In the genomic region with DNA sequence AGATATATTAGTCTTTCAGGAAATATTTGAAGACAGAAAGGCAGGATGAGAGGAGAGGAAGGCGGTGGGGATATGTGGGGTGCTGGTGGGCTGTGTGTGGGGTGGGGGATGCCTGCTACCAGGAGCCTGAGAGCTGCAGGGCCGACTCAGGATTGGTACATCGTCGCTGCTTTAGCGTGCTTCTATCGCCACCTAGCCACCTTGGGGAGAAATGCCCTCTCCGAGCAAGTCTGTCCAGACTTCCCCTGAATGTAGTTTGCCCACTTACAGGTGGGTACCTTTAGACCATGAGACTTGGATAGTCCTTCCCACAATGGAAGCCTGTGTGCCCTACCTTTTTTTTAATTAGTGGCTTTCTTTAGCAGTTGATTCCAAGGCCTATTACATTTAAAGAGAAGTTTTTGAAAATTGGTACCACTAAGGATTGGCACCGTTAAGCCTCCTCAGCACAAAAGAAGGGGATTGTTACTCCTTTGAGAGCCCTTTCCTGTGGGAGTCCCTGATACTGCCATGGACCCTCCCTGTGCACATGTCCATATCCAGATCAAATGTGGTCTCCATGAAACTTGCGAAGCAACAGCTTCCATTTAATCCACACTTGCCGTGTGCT, we compare ENCODE assay signal across 8 cellular contexts.
A peak's percentile ranks its signal among the peaks of the same experiment; 100 is the strongest.
DNase-seq lines count a peak whose midpoint lies in the region; ATAC-seq and TF ChIP-seq lines count a peak whose summit lies in the region.

No MANE protein-coding gene starts in this region.

- ATAC-seq in GM21619 (IDR thresholded peaks at IDR 0.05; ENCODE audit: unreplicated experiment) (peak; percentile 70), psoas muscle (peak; percentile 40 to 69 (median 51)), GM19455 (IDR thresholded peaks at IDR 0.05; ENCODE audit: unreplicated experiment) (no peak)

- no peak overlapping the region for H3K4me3 ChIP-seq in SJCRH30
- H3K4me3 ChIP-seq in psoas muscle, result no peak overlapping the region

- DNase-seq in Calu3 (peak; percentile 69), LoVo (ENCODE audit: low spot score) (peak; percentile 63), SJCRH30 (peak; percentile 37 to 67), head of caudate nucleus (peak; percentile 51 to 86 (median 72)), psoas muscle (peak; percentile 42 to 66)
- peak; percentile 71 for DNase-seq in activated naive CD4-positive, alpha-beta T cell treated with anti-CD3 and anti-CD28 coated beads for 36 hours

- H3K9me3 ChIP-seq in SJCRH30 (replicated peaks) (no peaks in the 10 kb centered on the region), psoas muscle (no peaks in the 10 kb centered on the region)

- no peak overlapping the region for H3K27ac Mint-ChIP-seq in Calu3 (ENCODE audit: unreplicated experiment)
- H3K27ac Mint-ChIP-seq in activated naive CD4-positive, alpha-beta T cell treated with anti-CD3 and anti-CD28 coated beads for 36 hours, result no peak overlapping the region

- H3K36me3 ChIP-seq in SJCRH30, result no peaks in the 10 kb centered on the region
- H3K36me3 ChIP-seq in psoas muscle (ENCODE audit: insufficient read depth in 1 of 2, low read depth in 1 of 2), result no peaks in the 10 kb centered on the region

- H3K4me1 Mint-ChIP-seq in Calu3 (ENCODE audit: low read depth, unreplicated experiment), result peaks cover 18% of the 10 kb centered on the region
- no peaks in the 10 kb centered on the region for H3K4me1 Mint-ChIP-seq in activated naive CD4-positive, alpha-beta T cell treated with anti-CD3 and anti-CD28 coated beads for 36 hours (ENCODE audit: low read depth)

- BruUV-seq in Calu3 (replicated peaks; lab: Mats Ljungman, UMichigan), result no TSS peak

- H3K27me3 Mint-ChIP-seq in Calu3 (ENCODE audit: unreplicated experiment), result no peaks in the 10 kb centered on the region
- peaks cover 6% of the 10 kb centered on the region for H3K27me3 Mint-ChIP-seq in activated naive CD4-positive, alpha-beta T cell treated with anti-CD3 and anti-CD28 coated beads for 36 hours (ENCODE audit: low read depth)

- H3K4me3 Mint-ChIP-seq in Calu3 (ENCODE audit: low read depth, unreplicated experiment), result no peak overlapping the region
- H3K4me3 Mint-ChIP-seq in activated naive CD4-positive, alpha-beta T cell treated with anti-CD3 and anti-CD28 coated beads for 36 hours, result no peak overlapping the region

- intact Hi-C loops in Calu3 (cut with micrococcal nuclease; ENCODE audit: unreplicated experiment), result loop anchor here (1.0 kb wide), 1 partner anchor 334 kb away; no protein-coding TSS in a partner anchor
- intact Hi-C loops in activated naive CD4-positive, alpha-beta T cell treated with anti-CD3 and anti-CD28 coated beads for 36 hours (cut with micrococcal nuclease), result loop anchor here (1.0 to 5.0 kb wide), 3 partner anchors 292 to 511 kb away; no protein-coding TSS in a partner anchor
- intact Hi-C loops in head of caudate nucleus (cut with DNase I), result loop anchor here (10.0 kb wide), 1 partner anchor 294 kb away; no protein-coding TSS in a partner anchor
- intact Hi-C loops in psoas muscle (cut with DNase I), result loop anchor here (2.0 to 10.0 kb wide), 6 partner anchors 154 to 511 kb away; no protein-coding TSS in a partner anchor

- CTCF ChIA-PET in Calu3 (lab: Charles Lee), result interaction anchor here (0.9 to 2.4 kb wide), 6 partner anchors 188 to 510 kb away, joined by 3 to 13 read pairs (median 4); a partner anchor contains a TSS
- CTCF ChIA-PET in activated naive CD4-positive, alpha-beta T cell treated with anti-CD3 and anti-CD28 coated beads for 36 hours (lab: Charles Lee), result interaction anchor here (0.6 to 4.6 kb wide), 39 partner anchors 8 to 630 kb away, joined by 3 to 53 read pairs (median 3); no protein-coding TSS in a partner anchor

- no peak overlapping the region for H3K27ac ChIP-seq in SJCRH30
- H3K27ac ChIP-seq in psoas muscle, result no peak overlapping the region

- H3K36me3 Mint-ChIP-seq in Calu3 (ENCODE audit: insufficient read depth, unreplicated experiment), result no peaks in the 10 kb centered on the region
- no peaks in the 10 kb centered on the region for H3K36me3 Mint-ChIP-seq in activated naive CD4-positive, alpha-beta T cell treated with anti-CD3 and anti-CD28 coated beads for 36 hours (ENCODE audit: low read depth)

- H3K4me1 ChIP-seq in SJCRH30 (no peaks in the 10 kb centered on the region), psoas muscle (peaks cover 12% of the 10 kb centered on the region)

- no peaks in the 10 kb centered on the region for H3K27me3 ChIP-seq in SJCRH30
- no peaks in the 10 kb centered on the region for H3K27me3 ChIP-seq in psoas muscle (ENCODE audit: insufficient read depth in 3 of 3, low read length in 2 of 3)

- H3K9me3 Mint-ChIP-seq in Calu3 (ENCODE audit: low read depth, unreplicated experiment), result no peaks in the 10 kb centered on the region
- H3K9me3 Mint-ChIP-seq in activated naive CD4-positive, alpha-beta T cell treated with anti-CD3 and anti-CD28 coated beads for 36 hours, result no peaks in the 10 kb centered on the region

- 34 to 36% (median 36%) methylated on average over 10 of the region's 10 CpGs for WGBS in psoas muscle, 3 donors

- TF ChIP-seq CTCF in Calu3 (IDR thresholded peaks at IDR 0.05; ENCODE audit: unreplicated experiment) (peak; percentile 89), psoas muscle (IDR thresholded peaks at IDR 0.05) (peak; percentile 74)
